Comparison of ENCODE assay signal across 28 cellular contexts in the genomic region with DNA sequence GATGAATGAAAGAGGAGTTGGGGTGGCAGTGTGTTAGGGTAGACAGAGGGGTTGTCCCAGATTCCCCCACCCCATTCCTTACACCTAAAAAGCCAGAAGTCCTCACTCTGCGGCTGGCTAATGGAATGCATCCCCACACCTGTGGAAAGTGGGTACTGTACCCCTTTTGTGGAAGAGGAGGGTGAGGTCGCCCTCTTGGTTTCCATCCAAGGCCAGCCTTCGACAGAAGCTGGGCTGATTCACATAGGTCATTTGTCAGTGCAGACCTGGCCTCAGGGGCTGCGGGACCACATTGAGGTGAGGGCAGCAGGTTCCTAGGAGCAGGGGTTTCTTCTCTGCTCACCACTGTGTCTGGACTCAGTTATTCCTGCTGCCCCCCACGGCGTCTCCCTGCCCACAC.
DNase-seq lines count a peak whose midpoint lies in the region; ATAC-seq, FAIRE-seq and TF ChIP-seq lines count a peak whose summit lies in the region.
"Had no signal": no experiment of that assay in that cellular context is flagged by ENCODE, and none has a peak within 500 bp of the region (broad histone marks: within the 10 kb centered on the region; RNA-seq: fewer than 3 reads in every experiment).

No MANE protein-coding gene starts in this region.

- peak overlapping the region; percentile 33 for H3K18ac ChIP-seq in neuronal stem cell (ENCODE audit: low read length)

- H3K36me3 ChIP-seq in kidney (ENCODE audit: control insufficient read depth in 1 of 2, insufficient read depth in 2 of 2, low read length in 2 of 2) (no peaks in the 10 kb centered on the region), neuronal stem cell (replicated peaks in 1 of 2; ENCODE audit: control insufficient read depth in 2 of 2, insufficient read depth in 2 of 2, low read length in 2 of 2) (no peaks in the 10 kb centered on the region), suprapubic skin (no peaks in the 10 kb centered on the region)
- H3K36me3 ChIP-seq: BE2C, BLaER1 had no signal

- no peak overlapping the region for H3K4ac ChIP-seq in neuronal stem cell (ENCODE audit: low read length)

- FAIRE-seq in kidney (lab: Jason Lieb, UNC), result no peak
- FAIRE-seq: A549, GM12878, GM12892, GM18507 had no signal

- H3K27me3 ChIP-seq in neuronal stem cell (ENCODE audit: control insufficient read depth in 3 of 3, insufficient read depth in 3 of 3, low read depth in 1 of 3, low read length in 3 of 3) (no peaks in the 10 kb centered on the region), suprapubic skin (peaks cover 61% of the 10 kb centered on the region)
- H3K27me3 ChIP-seq: BLaER1 had no signal

- no peak for TF ChIP-seq POLR2A in suprapubic skin (IDR thresholded peaks at IDR 0.05)

- H3K4me3 ChIP-seq in kidney (ENCODE audit: low read length in 2 of 2) (no peak overlapping the region), neuronal stem cell (ENCODE audit: low read length in 2 of 2) (no peak overlapping the region), suprapubic skin (no peak overlapping the region)
- H3K4me3 ChIP-seq: A549, BLaER1, GM12878 had no signal

- no peak for TF ChIP-seq EP300 in suprapubic skin (IDR thresholded peaks at IDR 0.05)

- no peak overlapping the region for H3K14ac ChIP-seq in neuronal stem cell (ENCODE audit: low read length)

- no peak overlapping the region for H2BK5ac ChIP-seq in neuronal stem cell (ENCODE audit: low read length)

- H3K9ac ChIP-seq in kidney (ENCODE audit: low read length in 2 of 2) (no peak overlapping the region), neuronal stem cell (ENCODE audit: low read depth, low read length, poor library complexity) (no peak overlapping the region)
- H3K9ac ChIP-seq: BLaER1 had no signal

- ATAC-seq in HG02885 (IDR thresholded peaks at IDR 0.05; ENCODE audit: poor library complexity, unreplicated experiment), result no peak
- ATAC-seq in HG02763 (IDR thresholded peaks at IDR 0.05; ENCODE audit: unreplicated experiment), result no peak
- ATAC-seq: A549, GM12878 had no signal

- no peak overlapping the region for H2BK12ac ChIP-seq in neuronal stem cell (ENCODE audit: low read length)

- no peaks in the 10 kb centered on the region for H3K4me1 ChIP-seq in kidney (ENCODE audit: control insufficient read depth in 1 of 2, insufficient read depth in 1 of 2, low read depth in 1 of 2, low read length in 2 of 2)
- H3K4me1 ChIP-seq in neuronal stem cell (ENCODE audit: control insufficient read depth in 2 of 2, insufficient read depth in 1 of 2, low read depth in 1 of 2, low read length in 2 of 2), result no peaks in the 10 kb centered on the region
- no peaks in the 10 kb centered on the region for H3K4me1 ChIP-seq in suprapubic skin
- H3K4me1 ChIP-seq: A549, BE2C, BLaER1 had no signal

- H4K91ac ChIP-seq in neuronal stem cell (ENCODE audit: low read depth, low read length, poor library complexity), result no peak overlapping the region

- no peak overlapping the region for H2BK120ac ChIP-seq in neuronal stem cell (ENCODE audit: low read depth, low read length)

- no peaks in the 10 kb centered on the region for H3K79me1 ChIP-seq in neuronal stem cell (ENCODE audit: low read depth, low read length)

- H2AK5ac ChIP-seq in neuronal stem cell (ENCODE audit: low read depth, low read length), result no peak overlapping the region

- no peaks in the 10 kb centered on the region for H3K9me3 ChIP-seq in kidney (ENCODE audit: control insufficient read depth in 1 of 2, low read length in 2 of 2)
- H3K9me3 ChIP-seq in neuronal stem cell (replicated peaks in 1 of 2; ENCODE audit: control insufficient read depth in 2 of 2, insufficient read depth in 1 of 2, low read depth in 1 of 2, low read length in 2 of 2), result no peaks in the 10 kb centered on the region
- no peaks in the 10 kb centered on the region for H3K9me3 ChIP-seq in suprapubic skin
- H3K9me3 ChIP-seq: A549, BE2C, BLaER1 had no signal

- no peak for TF ChIP-seq CTCF in kidney (IDR thresholded peaks at IDR 0.05; ENCODE audit: borderline replicate concordance, extremely low read depth, insufficient read depth)
- TF ChIP-seq CTCF in suprapubic skin (IDR thresholded peaks at IDR 0.05), result no peak

- H4K8ac ChIP-seq in neuronal stem cell (ENCODE audit: low read depth, low read length), result no peak overlapping the region

- H3K4me2 ChIP-seq in neuronal stem cell (ENCODE audit: insufficient read depth, low read length, poor library complexity, severe bottlenecking), result no peak overlapping the region
- H3K4me2 ChIP-seq: A549, BLaER1 had no signal

- H2BK15ac ChIP-seq in neuronal stem cell (ENCODE audit: low read length), result no peak overlapping the region

- intact Hi-C loops in kidney (cut with DNase I), result no loop called here

- WGBS in neuronal stem cell (ENCODE audit: extremely low coverage in 2 of 2, insufficient read length in 2 of 2, insufficient replicate concordance in 1 of 2), 2 donors, result no CpG with 5 or more reads among the region's 6 CpGs
- 88% methylated on average over 6 of the region's 6 CpGs for WGBS in suprapubic skin

- peak; percentile 54 for DNase-seq in activated effector memory CD4-positive, alpha-beta T cell treated with anti-CD3 and anti-CD28 coated beads, Interleukin-2, amount 50 U/mL, for 16 hours
- DNase-seq in activated effector memory CD4-positive, alpha-beta T cell treated with Interleukin-2 at 50 U/mL for 16 hours, result no peak
- DNase-seq in kidney (peak; percentile 30), neuronal stem cell (ENCODE audit: low spot score) (no peak), suprapubic skin (ENCODE audit: low spot score in 2 of 2) (peak; percentile 16 to 48), Ammon's horn (ENCODE audit: low spot score) (no peak)
- DNase-seq: AML-193; BE2C; C1 segment of cervical spinal cord; CD4-positive, alpha-beta memory T cell; CD4-positive, CD25-positive, alpha-beta regulatory T cell; CD8-positive, alpha-beta memory T cell; COR-L47; DMS 273 treated with DMSO at 0.1 percent for 48 hours; DMS153; DMS53; DMS79; DND-41; EL; GDM1 had no signal

- no peak overlapping the region for H3K23ac ChIP-seq in neuronal stem cell (ENCODE audit: low read depth, low read length, poor library complexity)

- H3K27ac ChIP-seq in kidney (ENCODE audit: low read depth in 2 of 2, low read length in 2 of 2) (no peak overlapping the region), neuronal stem cell (replicated peaks; ENCODE audit: low read length) (no peak overlapping the region), suprapubic skin (no peak overlapping the region)
- H3K27ac ChIP-seq: 22Rv1, A549, BLaER1 had no signal

- H2AFZ ChIP-seq in neuronal stem cell (ENCODE audit: low read length), result no peak overlapping the region

Comparison
In these comparisons a context has a peak if more than half of its experiments do, and no peak if none do; other contexts are left out.
1. DNase-seq: peak in activated effector memory CD4-positive, alpha-beta T cell treated with anti-CD3 and anti-CD28 coated beads, Interleukin-2, amount 50 U/mL, for 16 hours (single experiment), kidney (single experiment) and suprapubic skin (2 of 2); none in activated effector memory CD4-positive, alpha-beta T cell treated with Interleukin-2 at 50 U/mL for 16 hours (single experiment), neuronal stem cell (single experiment) and Ammon's horn (single experiment).